Comparison of ENCODE assay signal across 8 cellular contexts in the genomic region with DNA sequence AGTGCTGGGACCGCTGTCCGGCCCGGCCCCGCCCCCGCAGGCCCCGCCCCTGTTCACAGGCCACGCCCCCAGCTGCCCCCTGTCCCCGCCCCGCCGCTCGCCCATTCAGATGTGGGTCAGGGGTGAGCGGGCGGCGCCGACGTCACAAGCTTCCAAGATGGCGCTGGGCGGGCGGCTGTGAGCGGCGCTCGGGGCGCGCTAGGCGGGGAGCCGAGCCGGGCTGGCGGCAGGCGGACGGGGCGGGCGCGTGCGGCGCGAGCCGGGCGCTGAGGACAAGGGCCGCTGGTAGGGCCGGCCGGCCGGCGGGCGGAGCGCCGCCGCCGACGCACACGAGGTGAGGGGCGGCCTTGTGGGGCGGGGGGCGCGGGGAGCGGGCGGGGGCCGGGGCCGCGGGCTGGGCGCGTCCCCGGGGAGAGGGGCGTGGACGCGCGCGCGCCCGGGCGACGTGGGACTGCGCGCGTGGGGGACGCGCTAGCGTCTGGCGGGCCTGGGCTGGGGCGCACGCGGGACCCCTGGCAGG. TPM values are rescaled to one million over a fixed set of nuclear protein-coding genes. Genes with fewer than 3 reads are reported as not detected.
DNase-seq lines count a peak whose midpoint lies in the region; ATAC-seq and TF ChIP-seq lines count a peak whose summit lies in the region.
"Not testable (repeated sequence)": the region's sequence is repeated elsewhere in the genome, so short reads cannot be mapped to it uniquely, and the experiment has no call there.

A gene with protein sequence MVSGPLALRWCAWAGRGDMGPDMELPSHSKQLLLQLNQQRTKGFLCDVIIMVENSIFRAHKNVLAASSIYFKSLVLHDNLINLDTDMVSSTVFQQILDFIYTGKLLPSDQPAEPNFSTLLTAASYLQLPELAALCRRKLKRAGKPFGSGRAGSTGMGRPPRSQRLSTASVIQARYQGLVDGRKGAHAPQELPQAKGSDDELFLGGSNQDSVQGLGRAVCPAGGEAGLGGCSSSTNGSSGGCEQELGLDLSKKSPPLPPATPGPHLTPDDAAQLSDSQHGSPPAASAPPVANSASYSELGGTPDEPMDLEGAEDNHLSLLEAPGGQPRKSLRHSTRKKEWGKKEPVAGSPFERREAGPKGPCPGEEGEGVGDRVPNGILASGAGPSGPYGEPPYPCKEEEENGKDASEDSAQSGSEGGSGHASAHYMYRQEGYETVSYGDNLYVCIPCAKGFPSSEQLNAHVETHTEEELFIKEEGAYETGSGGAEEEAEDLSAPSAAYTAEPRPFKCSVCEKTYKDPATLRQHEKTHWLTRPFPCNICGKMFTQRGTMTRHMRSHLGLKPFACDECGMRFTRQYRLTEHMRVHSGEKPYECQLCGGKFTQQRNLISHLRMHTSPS (plus strand): TSS at position 145 of the 520 bp plus-strand sequence. CDS start 25,461 bp downstream, outside the sequence.

- POLR2A ChIA-PET in activated CD4-positive, alpha-beta memory T cell treated with anti-CD3 and anti-CD28 coated beads, Interleukin-2, amount 10 ng/mL, durations not matched to agents 7 days and 5 days (lab: Charles Lee): not testable (repeated sequence)

- not testable (repeated sequence) for H3K27me3 ChIP-seq in BE2C; HUES6 (ENCODE audit: control insufficient read depth, insufficient read depth, low read length); dorsolateral prefrontal cortex

- H3K4me1 ChIP-seq in BE2C; HUES6 (ENCODE audit: control insufficient read depth, insufficient read depth, low read length): not testable (repeated sequence)

- not testable (repeated sequence) for H3K27ac Mint-ChIP-seq in activated CD4-positive, alpha-beta memory T cell treated with anti-CD3 and anti-CD28 coated beads, Interleukin-2, amount 10 ng/mL, durations not matched to agents 7 days and 5 days

- H3K4me3 ChIP-seq in BE2C (ENCODE audit: low read depth, low read length) (peak within 1 kb of the TSS; percentile 38; the same call in 1 of the 2 replicates), HUES6 (ENCODE audit: low read depth, low read length) (peak within 1 kb of the TSS; percentile 54), dorsolateral prefrontal cortex (peak within 1 kb of the TSS in 56 of 59 donors; percentile 24 to 70 (median 50))

- H3K36me3 Mint-ChIP-seq in activated CD4-positive, alpha-beta memory T cell treated with anti-CD3 and anti-CD28 coated beads, Interleukin-2, amount 10 ng/mL, durations not matched to agents 7 days and 5 days (ENCODE audit: low read depth): not testable (repeated sequence)

- intact Hi-C loops in dorsolateral prefrontal cortex (cut with DNase I); left colon (cut with DNase I, micrococcal nuclease); sciatic nerve (cut with DNase I): not testable (repeated sequence)

- peak within 1 kb of the TSS; percentile 43 for H3K4me3 Mint-ChIP-seq in activated CD4-positive, alpha-beta memory T cell treated with anti-CD3 and anti-CD28 coated beads, Interleukin-2, amount 10 ng/mL, durations not matched to agents 7 days and 5 days

- not testable (repeated sequence) for H3K27ac ChIP-seq in HUES6 (ENCODE audit: low read depth, low read length)
- H3K27ac ChIP-seq in dorsolateral prefrontal cortex: peak within 1 kb of the TSS in 3 of 59 donors; percentile 42 to 75 (median 61)

- not testable (repeated sequence) for DNase-seq in BE2C; activated CD4-positive, alpha-beta memory T cell treated with anti-CD3 and anti-CD28 coated beads, Interleukin-2, amount 10 ng/mL, durations not matched to agents 7 days and 5 days; left colon; sciatic nerve (ENCODE audit: low spot score)
- peak in 1 of 10 donors; percentile 3 for DNase-seq in dorsolateral prefrontal cortex

- ATAC-seq in GM19372 (IDR thresholded peaks at IDR 0.05; ENCODE audit: low read depth, unreplicated experiment) (peak; percentile 84), HG02759 (IDR thresholded peaks at IDR 0.05; ENCODE audit: unreplicated experiment) (peak; percentile 80), left colon (peak; percentile 71), sciatic nerve (peak; percentile 96)

- not testable (repeated sequence) for H3K9me3 ChIP-seq in BE2C; HUES6 (ENCODE audit: control insufficient read depth, insufficient read depth, low read depth, low read length)

- TF ChIP-seq CTCF in BE2C (IDR thresholded peaks at IDR 0.05; ENCODE audit: low read depth, low read length); dorsolateral prefrontal cortex (IDR thresholded peaks at IDR 0.05 in 54 of 56, conservative IDR thresholded peaks at IDR 0.05 in 2 of 56; ENCODE audit: low read depth in 1 of 56, partially characterized antibody in 56 of 56): not testable (repeated sequence)

- peak within 1 kb of the TSS; percentile 31 for H3K9ac ChIP-seq in HUES6 (ENCODE audit: low read length)

- not testable (repeated sequence) for H3K27me3 Mint-ChIP-seq in activated CD4-positive, alpha-beta memory T cell treated with anti-CD3 and anti-CD28 coated beads, Interleukin-2, amount 10 ng/mL, durations not matched to agents 7 days and 5 days

- H3K36me3 ChIP-seq in BE2C; HUES6 (ENCODE audit: control insufficient read depth, insufficient read depth, low read length): not testable (repeated sequence)

- not testable (repeated sequence) for H3K4me1 Mint-ChIP-seq in activated CD4-positive, alpha-beta memory T cell treated with anti-CD3 and anti-CD28 coated beads, Interleukin-2, amount 10 ng/mL, durations not matched to agents 7 days and 5 days

- H3K9me3 Mint-ChIP-seq in activated CD4-positive, alpha-beta memory T cell treated with anti-CD3 and anti-CD28 coated beads, Interleukin-2, amount 10 ng/mL, durations not matched to agents 7 days and 5 days: not testable (repeated sequence)

- CTCF ChIA-PET in activated CD4-positive, alpha-beta memory T cell treated with anti-CD3 and anti-CD28 coated beads, Interleukin-2, amount 10 ng/mL, durations not matched to agents 7 days and 5 days (lab: Charles Lee): not testable (repeated sequence)

RNA-seq across cellular contexts. Expression of the gene that starts here (rescaled TPM):
- polyA plus RNA-seq in BE2C (2012; ENCODE audit: insufficient read depth, insufficient read length, low read depth): 22.8 TPM
- total RNA-seq in activated CD4-positive, alpha-beta memory T cell treated with anti-CD3 and anti-CD28 coated beads, Interleukin-2, amount 10 ng/mL, durations not matched to agents 7 days and 5 days: 1 to 10 TPM; 3.9 to 4.0 TPM
- total RNA-seq in dorsolateral prefrontal cortex: 10 to 100 TPM in 43 of 120 experiments, 1 to 10 TPM in 77; 5.5 to 16.3 (median 8.8) TPM
- 1 to 10 TPM; 5.0 to 6.8 TPM for total RNA-seq in left colon
- total RNA-seq in sciatic nerve: 4.8 TPM
